In genomic region chr17:40648326-40648968, GRCh38 we compare ENCODE assay signal across 9 cellular contexts. TPM values are rescaled to one million over a fixed set of nuclear protein-coding genes. Genes with fewer than 3 reads are reported as not detected.
DNase-seq lines count a peak whose midpoint lies in the region; ATAC-seq and TF ChIP-seq lines count a peak whose summit lies in the region.
"Had no signal": no experiment of that assay in that cellular context is flagged by ENCODE, and none has a peak within 500 bp of the region (broad histone marks: within the 10 kb centered on the region; RNA-seq: fewer than 3 reads in every experiment).

No MANE protein-coding gene starts in this region.

- DNase-seq in BJ (ENCODE audit: low read depth) (no peak), fibroblast of pulmonary artery (ENCODE audit: low read depth) (no peak), osteocyte (ENCODE audit: extremely low spot score, unreplicated experiment) (no peak)

- peak overlapping the region; percentile 96 for H3K4me3 Mint-ChIP-seq in osteocyte (ENCODE audit: unreplicated experiment)

- H3K9me3 Mint-ChIP-seq in osteocyte (ENCODE audit: unreplicated experiment): no peaks in the 10 kb centered on the region

- ATAC-seq in GM18520 (IDR thresholded peaks at IDR 0.05; ENCODE audit: unreplicated experiment) (no peak), GM18519 (IDR thresholded peaks at IDR 0.05; ENCODE audit: low FRiP score, unreplicated experiment) (no peak)

- H3K27ac ChIP-seq in HUES64 (ENCODE audit: low read depth, low read length) (peak overlapping the region; percentile 93), VCaP (peak overlapping the region; percentile 98)

- H3K27me3 ChIP-seq in BJ (ENCODE audit: control insufficient read depth, insufficient read depth, low read length): no peaks in the 10 kb centered on the region
- no peaks in the 10 kb centered on the region for H3K27me3 ChIP-seq in HUES64 (ENCODE audit: insufficient read depth, low read length)

- no peaks in the 10 kb centered on the region for H3K9me3 ChIP-seq in HUES64 (ENCODE audit: insufficient read depth, low read depth, low read length)

- H3K4me3 ChIP-seq in BJ (ENCODE audit: low read depth, low read length): peak overlapping the region; percentile 74
- H3K4me3 ChIP-seq in HUES64 (ENCODE audit: low read length): peak overlapping the region; percentile 100
- peak overlapping the region; percentile 96 for H3K4me3 ChIP-seq in fibroblast of pulmonary artery (replicated peaks; ENCODE audit: low read depth, low read length)

- peaks cover 40% of the 10 kb centered on the region for H3K4me1 Mint-ChIP-seq in osteocyte (ENCODE audit: unreplicated experiment)

- H3K27ac Mint-ChIP-seq in osteocyte (ENCODE audit: unreplicated experiment): peak overlapping the region; percentile 100

- H3K36me3 ChIP-seq in BJ (ENCODE audit: control insufficient read depth, insufficient read depth, low read length) (no peaks in the 10 kb centered on the region; the same call in 1 of the 2 replicates), HUES64 (ENCODE audit: insufficient read depth, low read length) (peaks cover 27% of the 10 kb centered on the region)

- H3K36me3 Mint-ChIP-seq in osteocyte (ENCODE audit: unreplicated experiment): peaks cover 19% of the 10 kb centered on the region

- H3K27me3 Mint-ChIP-seq in osteocyte (ENCODE audit: unreplicated experiment): peaks cover under 1% of the 10 kb centered on the region

- 6% methylated on average over 33 of the region's 33 CpGs for WGBS in HUES64

- TF ChIP-seq POLR2A in GM19099 (IDR thresholded peaks at IDR 0.05; ENCODE audit: extremely low read depth, insufficient read length, low read depth): peak; percentile 40

- POLR2A ChIA-PET in BJ (lab: Charles Lee): no interaction called here

- peak overlapping the region; percentile 99 for H3K9ac ChIP-seq in HUES64 (ENCODE audit: low read depth, low read length)

- peaks cover 13% of the 10 kb centered on the region for H3K4me1 ChIP-seq in HUES64 (ENCODE audit: insufficient read depth, low read length)

- no peak for TF ChIP-seq CTCF in BJ (IDR thresholded peaks at IDR 0.05; ENCODE audit: insufficient read depth, low read depth, low read length)
- TF ChIP-seq CTCF in VCaP (conservative IDR thresholded peaks at IDR 0.05): no peak
- no peak for TF ChIP-seq CTCF in fibroblast of pulmonary artery (IDR thresholded peaks at IDR 0.05; ENCODE audit: low read length, missing control alignments)
- no peak for TF ChIP-seq CTCF in osteocyte (IDR thresholded peaks at IDR 0.05)

- CTCF ChIA-PET in BJ (lab: Yijun Ruan, JAX): no interaction called here

RNA-seq across cellular contexts. Expression of gene SMARCE1, which starts 0.8 kb away (rescaled TPM):
- 54.6 and 64.0 TPM in 2 replicates for polyA plus RNA-seq in BJ (2011; rRNA removed)
- 31.6 and 32.2 TPM in 2 replicates for polyA minus RNA-seq in BJ (2011; rRNA and poly(A)+ RNA removed)
- 142 TPM for polyA plus RNA-seq in HUES64 (2013, experiment 1 of 2)
- 172 TPM for polyA plus RNA-seq in HUES64 (2013, experiment 2 of 2)
- total RNA-seq in osteocyte: 137 and 145 TPM in 2 replicates

RNA-seq across cellular contexts. Expression of gene KRT222, which starts 16.5 kb away (rescaled TPM):
- polyA plus RNA-seq in BJ (2011; rRNA removed): not detected in 2 replicates
- polyA minus RNA-seq in BJ (2011; rRNA and poly(A)+ RNA removed): not detected in 2 replicates
- polyA plus RNA-seq in HUES64 (2013, experiment 1 of 2): 0.55 TPM
- 0.25 TPM for polyA plus RNA-seq in HUES64 (2013, experiment 2 of 2)
- total RNA-seq in osteocyte: not detected in 2 replicates
- total RNA-seq: T-helper 2 cell treated with Interferon-gamma antibody and Interleukin-4, amounts not matched to agents 100 ng/mL and 5 ng/mL, for 36 hours had no signal

RNA-seq across cellular contexts. Expression of gene KRT24, which starts 55.1 kb away (rescaled TPM):
- polyA plus RNA-seq in BJ (2011; rRNA removed): not detected in 2 replicates
- not detected in 2 replicates for polyA minus RNA-seq in BJ (2011; rRNA and poly(A)+ RNA removed)
- polyA plus RNA-seq in HUES64 (2013, experiment 1 of 2): not detected
- not detected for polyA plus RNA-seq in HUES64 (2013, experiment 2 of 2)
- total RNA-seq in osteocyte: not detected in 2 replicates
- total RNA-seq: T-helper 2 cell treated with Interferon-gamma antibody and Interleukin-4, amounts not matched to agents 100 ng/mL and 5 ng/mL, for 36 hours had no signal
